1 cellular context compared by ENCODE assay signal in genomic region chr14:72518809-72519377, GRCh38.
TF ChIP-seq lines count a peak whose summit lies in the region.

No MANE protein-coding gene starts in this region.

TF ChIP-seq in GM12878, 131 proteins besides CTCF, POLR2A, EP300 and RAD21 (continued from another document):
- TF ChIP-seq, protein P1, sequence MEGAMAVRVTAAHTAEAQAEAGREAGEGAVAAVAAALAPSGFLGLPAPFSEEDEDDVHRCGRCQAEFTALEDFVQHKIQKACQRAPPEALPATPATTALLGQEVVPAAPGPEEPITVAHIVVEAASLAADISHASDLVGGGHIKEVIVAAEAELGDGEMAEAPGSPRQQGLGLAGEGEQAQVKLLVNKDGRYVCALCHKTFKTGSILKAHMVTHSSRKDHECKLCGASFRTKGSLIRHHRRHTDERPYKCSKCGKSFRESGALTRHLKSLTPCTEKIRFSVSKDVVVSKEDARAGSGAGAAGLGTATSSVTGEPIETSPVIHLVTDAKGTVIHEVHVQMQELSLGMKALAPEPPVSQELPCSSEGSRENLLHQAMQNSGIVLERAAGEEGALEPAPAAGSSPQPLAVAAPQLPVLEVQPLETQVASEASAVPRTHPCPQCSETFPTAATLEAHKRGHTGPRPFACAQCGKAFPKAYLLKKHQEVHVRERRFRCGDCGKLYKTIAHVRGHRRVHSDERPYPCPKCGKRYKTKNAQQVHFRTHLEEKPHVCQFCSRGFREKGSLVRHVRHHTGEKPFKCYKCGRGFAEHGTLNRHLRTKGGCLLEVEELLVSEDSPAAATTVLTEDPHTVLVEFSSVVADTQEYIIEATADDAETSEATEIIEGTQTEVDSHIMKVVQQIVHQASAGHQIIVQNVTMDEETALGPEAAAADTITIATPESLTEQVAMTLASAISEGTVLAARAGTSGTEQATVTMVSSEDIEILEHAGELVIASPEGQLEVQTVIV (IDR thresholded peaks at IDR 0.05; ENCODE audit: borderline replicate concordance, partially characterized antibody): no peak
- TF ChIP-seq CBFB (IDR thresholded peaks at IDR 0.05; ENCODE audit: low read depth): peak; percentile 45; the same call in 1 of the 2 replicates
- peak; percentile 75 for TF ChIP-seq NFIC (IDR thresholded peaks at IDR 0.05; ENCODE audit: low read depth, low read length)
- TF ChIP-seq IKZF1 (conservative IDR thresholded peaks at IDR 0.05): peak; percentile 79; the same call in 1 of the 2 replicates
- TF ChIP-seq, protein P2, sequence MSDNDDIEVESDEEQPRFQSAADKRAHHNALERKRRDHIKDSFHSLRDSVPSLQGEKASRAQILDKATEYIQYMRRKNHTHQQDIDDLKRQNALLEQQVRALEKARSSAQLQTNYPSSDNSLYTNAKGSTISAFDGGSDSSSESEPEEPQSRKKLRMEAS (IDR thresholded peaks at IDR 0.05; ENCODE audit: low read depth, low read length): no peak
- TF ChIP-seq CBX5 (IDR thresholded peaks at IDR 0.05; ENCODE audit: low read depth): 0 out of 2 replicates have a peak, but pooled peaks have one; percentile 17
- no peak for TF ChIP-seq SP1 (IDR thresholded peaks at IDR 0.05; ENCODE audit: low read depth, low read length)
- TF ChIP-seq ZNF217 (IDR thresholded peaks at IDR 0.05): no peak
- 0 out of 2 replicates have a peak, but pooled peaks have one; percentile 19 for TF ChIP-seq JUNB (IDR thresholded peaks at IDR 0.05)
- peak; percentile 53 for TF ChIP-seq IRF4 (IDR thresholded peaks at IDR 0.05; ENCODE audit: low read depth, low read length)
- TF ChIP-seq CREM (IDR thresholded peaks at IDR 0.05; ENCODE audit: low read depth): no peak; the same call in 1 of the 2 replicates
- no peak for TF ChIP-seq SREBF2 (IDR thresholded peaks at IDR 0.05; ENCODE audit: low read length)
